In genomic region chr3:156271995-156272719, GRCh38 we compare ENCODE assay signal across 33 cellular contexts.
"Had no signal": no experiment of that assay in that cellular context is flagged by ENCODE, and none has a peak within 500 bp of the region (broad histone marks: within the 10 kb centered on the region; RNA-seq: fewer than 3 reads in every experiment).

No MANE protein-coding gene starts in this region.

- H3K36me3 ChIP-seq: ascending aorta, cardiac muscle cell, Peyer's patch, SJSA1 had no signal

- H3K4me1 ChIP-seq: ascending aorta, Peyer's patch, SJSA1 had no signal

- H3K27me3 ChIP-seq: ascending aorta, cardiac muscle cell, Peyer's patch, SJSA1 had no signal

- ATAC-seq: activated CD4-positive, alpha-beta T cell treated with anti-CD3 and anti-CD28 coated beads for 36 hours; activated CD4-positive, CD25-positive, alpha-beta regulatory T cell treated with anti-CD3 and anti-CD28 coated beads, Interleukin-2, amount 50 U/mL, for 24 hours; activated CD8-positive, alpha-beta T cell treated with anti-CD3 and anti-CD28 coated beads, Interleukin-2, amount 10 ng/mL, durations not matched to agents 7 days and 5 days; PC-3 had no signal

- H3K9me3 ChIP-seq: Peyer's patch, SJSA1, SK-N-SH had no signal

- DNase-seq: activated CD4-positive, alpha-beta T cell treated with anti-CD3 and anti-CD28 coated beads for 36 hours; activated CD4-positive, alpha-beta T cell treated with anti-CD3 and anti-CD28 coated beads, Interleukin-2, amount 10 ng/mL, durations not matched to agents 7 days and 5 days; activated CD4-positive, alpha-beta T cell treated with anti-CD3 and anti-CD28 coated beads, Interleukin-2, amount 50 U/mL, for 48 hours; activated CD8-positive, alpha-beta T cell treated with anti-CD3 and anti-CD28 coated beads, Interleukin-2, amount 10 ng/mL, durations not matched to agents 7 days and 5 days; activated gamma-delta T cell; activated naive CD4-positive, alpha-beta T cell treated with Interleukin-2 at 50 U/mL for 16 hours; activated naive CD8-positive, alpha-beta T cell treated with anti-CD3 and anti-CD28 coated beads, Interleukin-2, amount 10 ng/mL, durations not matched to agents 7 days and 5 days; activated T-cell treated with anti-CD3 and anti-CD28 coated beads, Interleukin-2, amount 50 U/mL, for 24 hours; MM.1S; NCI-H1092 treated with DMSO at 0.1 percent for 48 hours; NCI-H1417; NCI-H146; NCI-H187; NCI-H2029 treated with DMSO at 0.1 percent for 48 hours; NCI-H345; NCI-H524 treated with DMSO at 0.1 percent for 48 hours; NCI-H748 treated with DMSO at 0.1 percent for 48 hours; NK-92 treated with Interleukin-12 subunit alpha and Interleukin-12 subunit beta, amount 100 ng/mL, for 24 hours; PC-3; Peyer's patch; RPMI8226; SHP77 treated with DMSO at 0.1 percent for 48 hours; SK-N-SH had no signal

- H3K4me1 Mint-ChIP-seq: activated CD4-positive, alpha-beta T cell treated with anti-CD3 and anti-CD28 coated beads for 36 hours; activated CD4-positive, alpha-beta T cell treated with anti-CD3 and anti-CD28 coated beads, Interleukin-2, amount 10 ng/mL, durations not matched to agents 7 days and 5 days; activated naive CD4-positive, alpha-beta T cell treated with anti-CD3 and anti-CD28 coated beads, Interleukin-2, amount 50 U/mL, for 24 hours; activated naive CD8-positive, alpha-beta T cell treated with anti-CD3 and anti-CD28 coated beads, Interleukin-2, amount 10 ng/mL, durations not matched to agents 7 days and 5 days; central memory CD8-positive, alpha-beta T cell had no signal

- H3K36me3 Mint-ChIP-seq: activated naive CD8-positive, alpha-beta T cell treated with anti-CD3 and anti-CD28 coated beads, Interleukin-2, amount 10 ng/mL, durations not matched to agents 7 days and 5 days had no signal

- H3K4me3 ChIP-seq: ascending aorta, cardiac muscle cell, Peyer's patch, SJSA1 had no signal

- H3K27ac ChIP-seq: ascending aorta, cardiac muscle cell, KMS-11, Peyer's patch, SJSA1 had no signal

- H3K9me3 Mint-ChIP-seq: activated CD4-positive, alpha-beta T cell treated with anti-CD3 and anti-CD28 coated beads, Interleukin-2, amount 10 ng/mL, durations not matched to agents 7 days and 5 days; activated naive CD4-positive, alpha-beta T cell treated with anti-CD3 and anti-CD28 coated beads, Interleukin-2, amount 50 U/mL, for 24 hours; activated naive CD8-positive, alpha-beta T cell treated with anti-CD3 and anti-CD28 coated beads, Interleukin-2, amount 10 ng/mL, durations not matched to agents 7 days and 5 days; activated T-helper 2 cell treated with anti-CD3 and anti-CD28 coated beads, Interferon-gamma antibody, Interleukin-2, Interleukin-4, amounts not matched to agents 10 μg/mL and 5 μg/mL and 100 μg/mL, durations not matched to agents 14 hours and 24 hours and 36 hours; central memory CD8-positive, alpha-beta T cell; T-helper 1 cell treated with Interleukin-12 subunit alpha and Interleukin-12 subunit beta and Interleukin-4 antibody, amounts not matched to agents 30 μg/mL and 1 μg/mL, for 36 hours; T-helper 2 cell treated with Interferon-gamma antibody and Interleukin-4, amounts not matched to agents 5 μg/mL and 100 μg/mL, for 36 hours had no signal

- H3K4me3 Mint-ChIP-seq: activated CD4-positive, alpha-beta T cell treated with anti-CD3 and anti-CD28 coated beads for 36 hours; activated CD4-positive, alpha-beta T cell treated with anti-CD3 and anti-CD28 coated beads, Interleukin-2, amount 10 ng/mL, durations not matched to agents 7 days and 5 days; activated CD8-positive, alpha-beta T cell treated with anti-CD3 and anti-CD28 coated beads, Interleukin-2, amount 10 ng/mL, durations not matched to agents 7 days and 5 days; activated naive CD4-positive, alpha-beta T cell treated with anti-CD3 and anti-CD28 coated beads, Interleukin-2, amount 50 U/mL, for 24 hours; activated naive CD8-positive, alpha-beta T cell treated with anti-CD3 and anti-CD28 coated beads, Interleukin-2, amount 10 ng/mL, durations not matched to agents 7 days and 5 days; activated T-cell treated with anti-CD3 and anti-CD28 coated beads, Interleukin-2, amount 50 U/mL, for 24 hours; central memory CD8-positive, alpha-beta T cell; T-helper 1 cell treated with Interleukin-12 subunit alpha and Interleukin-12 subunit beta and Interleukin-4 antibody, amounts not matched to agents 30 μg/mL and 1 μg/mL, for 36 hours; T-helper 2 cell treated with Interferon-gamma antibody and Interleukin-4, amounts not matched to agents 5 μg/mL and 100 μg/mL, for 36 hours had no signal

- H3K27ac Mint-ChIP-seq: activated CD4-positive, alpha-beta T cell treated with anti-CD3 and anti-CD28 coated beads for 36 hours; activated CD4-positive, alpha-beta T cell treated with anti-CD3 and anti-CD28 coated beads, Interleukin-2, amount 10 ng/mL, durations not matched to agents 7 days and 5 days; activated CD8-positive, alpha-beta T cell treated with anti-CD3 and anti-CD28 coated beads, Interleukin-2, amount 10 ng/mL, durations not matched to agents 7 days and 5 days; activated naive CD4-positive, alpha-beta T cell treated with anti-CD3 and anti-CD28 coated beads, Interleukin-2, amount 50 U/mL, for 24 hours; activated naive CD8-positive, alpha-beta T cell treated with anti-CD3 and anti-CD28 coated beads, Interleukin-2, amount 10 ng/mL, durations not matched to agents 7 days and 5 days; activated T-cell treated with anti-CD3 and anti-CD28 coated beads, Interleukin-2, amount 50 U/mL, for 24 hours; activated T-helper 2 cell treated with anti-CD3 and anti-CD28 coated beads, Interferon-gamma antibody, Interleukin-2, Interleukin-4, amounts not matched to agents 10 μg/mL and 5 μg/mL and 100 μg/mL, durations not matched to agents 14 hours and 24 hours and 36 hours; T-helper 1 cell treated with Interleukin-12 subunit alpha and Interleukin-12 subunit beta and Interleukin-4 antibody, amounts not matched to agents 30 μg/mL and 1 μg/mL, for 36 hours; T-helper 2 cell treated with Interferon-gamma antibody and Interleukin-4, amounts not matched to agents 5 μg/mL and 100 μg/mL, for 36 hours had no signal
